ENCODE assay signal across 12 cellular contexts in the genomic region with DNA sequence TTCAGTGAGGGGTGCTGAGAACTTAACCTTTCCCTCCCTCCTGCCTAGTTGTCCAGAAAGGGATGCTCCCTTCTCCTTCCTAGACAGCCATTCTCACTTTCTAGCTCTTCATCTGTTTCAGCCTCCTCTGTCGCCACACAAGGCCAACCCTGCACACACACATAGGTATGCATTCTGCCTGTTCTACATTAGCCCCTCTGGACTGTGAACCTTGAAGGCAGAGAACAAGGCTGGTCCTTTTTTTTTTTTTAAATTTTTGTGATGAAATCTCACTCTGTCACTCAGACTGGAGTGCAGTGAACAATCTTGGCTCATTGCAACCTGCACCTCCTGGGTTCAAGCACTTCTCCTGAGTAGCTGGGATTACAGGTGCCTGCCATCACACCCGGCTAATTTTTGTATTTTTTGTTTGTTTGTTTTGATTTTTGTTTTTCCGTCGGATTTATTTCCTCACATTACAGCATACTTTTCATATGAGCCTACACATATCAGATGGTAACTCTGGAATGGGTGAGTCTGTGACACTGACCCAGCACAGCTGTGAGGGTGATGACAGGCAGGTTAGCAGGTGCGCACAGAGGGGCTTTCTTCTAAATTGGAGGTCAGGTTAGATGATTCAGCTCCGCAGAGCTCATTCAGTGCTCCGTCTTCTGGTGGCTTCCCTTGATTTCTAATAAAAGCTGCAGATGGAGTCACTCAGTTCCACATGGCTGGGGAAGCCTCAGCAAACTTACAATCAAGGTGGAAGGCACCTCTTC. TPM values are rescaled to one million over a fixed set of nuclear protein-coding genes. Genes with fewer than 3 reads are reported as not detected.
DNase-seq lines count a peak whose midpoint lies in the region; ATAC-seq, FAIRE-seq and TF ChIP-seq lines count a peak whose summit lies in the region.
"Had no signal": no experiment of that assay in that cellular context is flagged by ENCODE, and none has a peak within 500 bp of the region (broad histone marks: within the 10 kb centered on the region; RNA-seq: fewer than 3 reads in every experiment).

No MANE protein-coding gene starts in this region.

- intact Hi-C loops in Calu3 (cut with micrococcal nuclease; ENCODE audit: unreplicated experiment) (loop anchor here (1.0 kb wide), 1 partner anchor 19 kb away; no protein-coding TSS in a partner anchor), GM12878 (cut with micrococcal nuclease; ENCODE audit: unreplicated experiment) (loop anchor here (2.0 kb wide), 1 partner anchor 23 kb away; no protein-coding TSS in a partner anchor)

- H3K4me2 ChIP-seq in GM12878 (ENCODE audit: control insufficient read depth, insufficient read depth) (peak overlapping the region; percentile 58), osteoblast (ENCODE audit: insufficient read depth, low read length) (no peak overlapping the region)

- H3K9me3 ChIP-seq in GM12878 (replicated peaks; ENCODE audit: control insufficient read depth, insufficient read depth, low read length) (no peaks in the 10 kb centered on the region; the same call in 1 of the 3 replicates), osteoblast (ENCODE audit: low read depth, low read length) (no peaks in the 10 kb centered on the region)

- H3K9me3 Mint-ChIP-seq in Calu3 (ENCODE audit: low read depth, unreplicated experiment), result no peaks in the 10 kb centered on the region
- H3K9me3 Mint-ChIP-seq: endodermal cell had no signal

- TF ChIP-seq RAD21 in GM12878 (IDR thresholded peaks at IDR 0.05; ENCODE audit: insufficient read depth, low read depth, low read length), result no peak

- H4K20me1 ChIP-seq in GM12878 (ENCODE audit: control insufficient read depth, insufficient read depth) (no peaks in the 10 kb centered on the region), osteoblast (ENCODE audit: insufficient read depth, low read length) (no peaks in the 10 kb centered on the region)

- DNase-seq in Calu3, result no peak
- DNase-seq in GM12878 (ENCODE audit: low read depth, low spot score), result no peak
- no peak for DNase-seq in osteoblast (ENCODE audit: insufficient read length, low spot score, missing footprints)
- no peak for DNase-seq in OCI-M1 (lab: John Stamatoyannopoulos, UW)
- DNase-seq: endodermal cell, islet precursor cell, NCI-H2107 had no signal

- no peak for TF ChIP-seq CTCF in Calu3 (IDR thresholded peaks at IDR 0.05; ENCODE audit: unreplicated experiment)
- no peak for TF ChIP-seq CTCF in GM12878 (IDR thresholded peaks at IDR 0.05 in 2 of 3, conservative IDR thresholded peaks at IDR 0.05 in 1 of 3; ENCODE audit: control insufficient read depth in 2 of 3, extremely low read depth in 1 of 3, insufficient read depth in 1 of 3, low read depth in 3 of 3, low read length in 3 of 3)
- TF ChIP-seq CTCF in osteoblast (IDR thresholded peaks at IDR 0.05; ENCODE audit: extremely low read depth, low read depth, low read length), result no peak

- peaks cover 7% of the 10 kb centered on the region for H3K36me3 Mint-ChIP-seq in Calu3 (ENCODE audit: insufficient read depth, unreplicated experiment)

- no peak for TF ChIP-seq POLR2A in GM12878 (IDR thresholded peaks at IDR 0.05; ENCODE audit: low read depth, low read length)

- H3K4me1 ChIP-seq in GM12878 (ENCODE audit: control insufficient read depth, insufficient read depth, low read length) (peaks cover 33% of the 10 kb centered on the region), osteoblast (ENCODE audit: insufficient read depth, low read length) (peaks cover 10% of the 10 kb centered on the region)

- peaks cover 1% of the 10 kb centered on the region for H3K79me2 ChIP-seq in GM12878 (ENCODE audit: control insufficient read depth, insufficient read depth, low read length)
- peaks cover 5% of the 10 kb centered on the region for H3K79me2 ChIP-seq in osteoblast (ENCODE audit: insufficient read depth, low read length)

- in situ Hi-C loops in GM12878 (cut with MboI), result no loop called here

- H3K9ac ChIP-seq in GM12878 (ENCODE audit: control insufficient read depth, insufficient read depth, low read length), result peak overlapping the region; percentile 31

- H3K4me1 Mint-ChIP-seq in Calu3 (ENCODE audit: low read depth, unreplicated experiment), result peaks cover 32% of the 10 kb centered on the region

- RAD21 ChIA-PET in GM12878 (lab: Charles Lee; ENCODE audit: unreplicated experiment), result interaction anchor here (0.6 to 5.0 kb wide), 10 partner anchors 8 to 53 kb away, joined by 3 to 40 read pairs (median 3); partner anchors contain the start of genes CCDC163, MMACHC and PRDX1

- no peaks in the 10 kb centered on the region for H3K27me3 Mint-ChIP-seq in Calu3 (ENCODE audit: unreplicated experiment)

- SMC1A ChIA-PET in GM12878 (lab: Charles Lee; ENCODE audit: uncharacterized antibody, unreplicated experiment), result interaction anchor here (0.7 to 8.6 kb wide), 12 partner anchors 9 to 239 kb away, joined by 3 to 80 read pairs (median 7); partner anchors contain the start of genes NASP and PRDX1

- POLR2A ChIA-PET in GM12878 (lab: Charles Lee), result interaction anchor here (0.5 to 7.6 kb wide), 13 partner anchors 8 to 702 kb away, joined by 3 to 118 read pairs (median 6); partner anchors contain the start of genes CCDC163, MMACHC, MUTYH and PRDX1

- H3K36me3 ChIP-seq in GM12878 (ENCODE audit: control insufficient read depth in 2 of 2, insufficient read depth in 2 of 2, low read length in 1 of 2), result no peaks in the 10 kb centered on the region
- H3K36me3 ChIP-seq in osteoblast (ENCODE audit: insufficient read depth, low read length), result no peaks in the 10 kb centered on the region

- ATAC-seq in HG02798 (IDR thresholded peaks at IDR 0.05; ENCODE audit: poor library complexity, unreplicated experiment) (peak; percentile 9), GM12878 (peak; percentile 8), HG03457 (IDR thresholded peaks at IDR 0.05; ENCODE audit: unreplicated experiment) (no peak), GM21447 (IDR thresholded peaks at IDR 0.05; ENCODE audit: unreplicated experiment) (no peak)

- peak overlapping the region; percentile 4 for H3K27ac Mint-ChIP-seq in Calu3 (ENCODE audit: unreplicated experiment)
- H3K27ac Mint-ChIP-seq: endodermal cell had no signal

- H3K27ac ChIP-seq in GM12878 (ENCODE audit: control insufficient read depth, insufficient read depth) (peak overlapping the region; percentile 78), osteoblast (ENCODE audit: low read depth, low read length) (no peak overlapping the region)

- no peak overlapping the region for H3K4me3 Mint-ChIP-seq in Calu3 (ENCODE audit: low read depth, unreplicated experiment)
- H3K4me3 Mint-ChIP-seq: endodermal cell had no signal

- H3K4me3 ChIP-seq in GM12878, result peak overlapping the region; percentile 2; the same call in 1 of the 2 replicates
- no peak overlapping the region for H3K4me3 ChIP-seq in osteoblast (ENCODE audit: insufficient read depth, low read length)

- H3K27me3 ChIP-seq in GM12878 (replicated peaks in 1 of 2; ENCODE audit: control insufficient read depth in 2 of 2, insufficient read depth in 2 of 2, low read length in 1 of 2), result no peaks in the 10 kb centered on the region
- no peaks in the 10 kb centered on the region for H3K27me3 ChIP-seq in osteoblast (ENCODE audit: insufficient read depth, low read length)

- no peak for TF ChIP-seq EP300 in GM12878 (IDR thresholded peaks at IDR 0.05; ENCODE audit: borderline replicate concordance in 1 of 2, control insufficient read depth in 1 of 2, low read depth in 2 of 2, low read length in 2 of 2)

- H2AFZ ChIP-seq in GM12878 (ENCODE audit: control insufficient read depth, low read depth, low read length) (peak overlapping the region; percentile 69), osteoblast (ENCODE audit: low read length) (peak overlapping the region; percentile 53)

- FAIRE-seq in GM12878 (lab: Jason Lieb, UNC), result peak; percentile 31
- FAIRE-seq: bronchial epithelial cell, frontal cortex had no signal

- CTCF ChIA-PET in Calu3 (lab: Charles Lee), result interaction anchor here (0.5 to 1.0 kb wide), 3 partner anchors 11 to 731 kb away, joined by 3 to 4 read pairs (median 3); no protein-coding TSS in a partner anchor
- CTCF ChIA-PET in GM12878 (lab: Yijun Ruan, JAX), result interaction anchor here (0.5 to 3.2 kb wide), 10 partner anchors 8 to 45 kb away, joined by 3 to 14 read pairs (median 5); partner anchors contain the start of gene PRDX1

- 8% methylated on average over 7 of the region's 7 CpGs for WGBS in GM12878 (ENCODE audit: insufficient coverage, insufficient replicate concordance, low lambda C conversion rate, missing lambda C conversion rate)

- BruUV-seq in Calu3 (replicated peaks; lab: Mats Ljungman, UMichigan) (no TSS peak), GM12878 (replicated peaks; lab: Mats Ljungman, UMichigan) (TSS peak; percentile 86)

RNA-seq across cellular contexts. Expression of gene AKR1A1, which starts 4.9 kb away (rescaled TPM):
- total RNA-seq in Calu3 (2022), result 111 and 119 TPM in 2 replicates
- total RNA-seq in GM12878 (2013; cell fraction: nucleolus; rRNA removed), result 82.3 and 85.2 TPM in 2 replicates
- total RNA-seq in GM12878 (2014; rRNA removed), result 208 and 209 TPM in 2 replicates
- 187 and 189 TPM in 2 replicates for total RNA-seq in GM12878 (2014; rRNA removed; fragmentation: Illumina TruSeq; extraction: Trizol)
- 259 and 260 TPM in 2 replicates for total RNA-seq in GM12878 (2021)
- polyA plus RNA-seq in GM12878 (2011; ENCODE audit: low read depth), result 223 TPM
- polyA plus RNA-seq in GM12878 (2011; rRNA removed), result 243 and 335 TPM in 2 replicates
- 422 and 450 TPM in 2 replicates for polyA plus RNA-seq in GM12878 (2011; cell fraction: cytosol; rRNA removed)
- polyA plus RNA-seq in GM12878 (2011; cell fraction: nucleus; rRNA removed), result 238 and 249 TPM in 2 replicates
- 188 and 204 TPM in 2 replicates for polyA plus RNA-seq in GM12878 (2012)
- polyA plus RNA-seq in GM12878 (2014; fragmentation: Illumina TruSeq; extraction: Trizol), result 182 and 222 TPM in 2 replicates
- 100 to 1,000 TPM; 199 to 200 TPM for polyA plus RNA-seq in GM12878 (2014; fragmentation: Nextera tagmentation; extraction: Ambion mirVana)
- polyA plus RNA-seq in GM12878 (2014; rRNA removed), result 253 and 265 TPM in 2 replicates
- 100 to 1,000 TPM; 309 to 334 TPM for polyA plus RNA-seq in GM12878 (2016; fragmentation: Nextera tagmentation; extraction: Ambion mirVana)
- 265 and 347 TPM in 2 replicates for polyA minus RNA-seq in GM12878 (2011; rRNA and poly(A)+ RNA removed)
- polyA minus RNA-seq in GM12878 (2011; cell fraction: cytosol; rRNA and poly(A)+ RNA removed), result 80.9 and 94.5 TPM in 2 replicates
- 56.6 and 85.1 TPM in 2 replicates for polyA minus RNA-seq in GM12878 (2011; cell fraction: nucleus; rRNA and poly(A)+ RNA removed)
- 129 and 136 TPM in 2 replicates for total RNA-seq in osteoblast

RNA-seq across cellular contexts. Expression of gene PRDX1, which starts 24.0 kb away (rescaled TPM):
- 686 and 744 TPM in 2 replicates for total RNA-seq in Calu3 (2022)
- 28.3 and 29.3 TPM in 2 replicates for total RNA-seq in GM12878 (2013; cell fraction: nucleolus; rRNA removed)
- total RNA-seq in GM12878 (2014; rRNA removed), result 822 and 988 TPM in 2 replicates
- total RNA-seq in GM12878 (2014; rRNA removed; fragmentation: Illumina TruSeq; extraction: Trizol), result 779 and 790 TPM in 2 replicates
- total RNA-seq in GM12878 (2021), result 630 and 659 TPM in 2 replicates
- 509 TPM for polyA plus RNA-seq in GM12878 (2011; ENCODE audit: low read depth)
- polyA plus RNA-seq in GM12878 (2011; rRNA removed), result 784 and 883 TPM in 2 replicates
- 460 and 514 TPM in 2 replicates for polyA plus RNA-seq in GM12878 (2011; cell fraction: cytosol; rRNA removed)
- polyA plus RNA-seq in GM12878 (2011; cell fraction: nucleus; rRNA removed), result 254 and 281 TPM in 2 replicates
- polyA plus RNA-seq in GM12878 (2012), result 373 and 379 TPM in 2 replicates
- 752 and 883 TPM in 2 replicates for polyA plus RNA-seq in GM12878 (2014; fragmentation: Illumina TruSeq; extraction: Trizol)
- polyA plus RNA-seq in GM12878 (2014; fragmentation: Nextera tagmentation; extraction: Ambion mirVana), result 1,000 to 10,000 TPM; 1,264 to 1,775 TPM
- polyA plus RNA-seq in GM12878 (2014; rRNA removed), result 763 and 801 TPM in 2 replicates
- polyA plus RNA-seq in GM12878 (2016; fragmentation: Nextera tagmentation; extraction: Ambion mirVana), result 1,000 to 10,000 TPM; 1,223 to 1,315 TPM
- 315 and 352 TPM in 2 replicates for polyA minus RNA-seq in GM12878 (2011; rRNA and poly(A)+ RNA removed)
- polyA minus RNA-seq in GM12878 (2011; cell fraction: cytosol; rRNA and poly(A)+ RNA removed), result 102 and 104 TPM in 2 replicates
- 49.7 and 63.3 TPM in 2 replicates for polyA minus RNA-seq in GM12878 (2011; cell fraction: nucleus; rRNA and poly(A)+ RNA removed)
- total RNA-seq in osteoblast, result 249 and 260 TPM in 2 replicates

RNA-seq across cellular contexts. Expression of gene NASP, which starts 38.1 kb away (rescaled TPM):
- total RNA-seq in Calu3 (2022), result 171 and 185 TPM in 2 replicates
- total RNA-seq in GM12878 (2013; cell fraction: nucleolus; rRNA removed), result 189 and 195 TPM in 2 replicates
- total RNA-seq in GM12878 (2014; rRNA removed), result 177 and 183 TPM in 2 replicates
- total RNA-seq in GM12878 (2014; rRNA removed; fragmentation: Illumina TruSeq; extraction: Trizol), result 276 and 278 TPM in 2 replicates
- total RNA-seq in GM12878 (2021), result 180 and 184 TPM in 2 replicates
- 98.4 TPM for polyA plus RNA-seq in GM12878 (2011; ENCODE audit: low read depth)
- 187 and 191 TPM in 2 replicates for polyA plus RNA-seq in GM12878 (2011; rRNA removed)
- polyA plus RNA-seq in GM12878 (2011; cell fraction: cytosol; rRNA removed), result 127 and 155 TPM in 2 replicates
- 201 and 270 TPM in 2 replicates for polyA plus RNA-seq in GM12878 (2011; cell fraction: nucleus; rRNA removed)
- polyA plus RNA-seq in GM12878 (2012), result 117 and 125 TPM in 2 replicates
- polyA plus RNA-seq in GM12878 (2014; fragmentation: Illumina TruSeq; extraction: Trizol), result 321 and 355 TPM in 2 replicates
- polyA plus RNA-seq in GM12878 (2014; fragmentation: Nextera tagmentation; extraction: Ambion mirVana), result 100 to 1,000 TPM; 111 to 175 TPM
- polyA plus RNA-seq in GM12878 (2014; rRNA removed), result 195 and 220 TPM in 2 replicates
- polyA plus RNA-seq in GM12878 (2016; fragmentation: Nextera tagmentation; extraction: Ambion mirVana), result 100 to 1,000 TPM; 234 to 238 TPM
- 143 and 157 TPM in 2 replicates for polyA minus RNA-seq in GM12878 (2011; rRNA and poly(A)+ RNA removed)
- polyA minus RNA-seq in GM12878 (2011; cell fraction: cytosol; rRNA and poly(A)+ RNA removed), result 77.1 and 87.6 TPM in 2 replicates
- polyA minus RNA-seq in GM12878 (2011; cell fraction: nucleus; rRNA and poly(A)+ RNA removed), result 68.7 and 103 TPM in 2 replicates
- total RNA-seq in osteoblast, result 25.9 and 27.5 TPM in 2 replicates

RNA-seq across cellular contexts. Expression of gene MMACHC, which starts 45.6 kb away (rescaled TPM):
- total RNA-seq in Calu3 (2022), result 13.6 and 15.5 TPM in 2 replicates
- 5.3 and 6.3 TPM in 2 replicates for total RNA-seq in GM12878 (2013; cell fraction: nucleolus; rRNA removed)
- total RNA-seq in GM12878 (2014; rRNA removed), result 10.8 and 13.6 TPM in 2 replicates
- total RNA-seq in GM12878 (2014; rRNA removed; fragmentation: Illumina TruSeq; extraction: Trizol), result 7.3 and 7.6 TPM in 2 replicates
- 14.2 and 14.8 TPM in 2 replicates for total RNA-seq in GM12878 (2021)
- 1.5 TPM for polyA plus RNA-seq in GM12878 (2011; ENCODE audit: low read depth)
- 5.6 and 6.8 TPM in 2 replicates for polyA plus RNA-seq in GM12878 (2011; rRNA removed)
- 10.3 and 10.8 TPM in 2 replicates for polyA plus RNA-seq in GM12878 (2011; cell fraction: cytosol; rRNA removed)
- polyA plus RNA-seq in GM12878 (2011; cell fraction: nucleus; rRNA removed), result 5.8 and 6.5 TPM in 2 replicates
- 5.1 and 5.9 TPM in 2 replicates for polyA plus RNA-seq in GM12878 (2012)
- polyA plus RNA-seq in GM12878 (2014; fragmentation: Illumina TruSeq; extraction: Trizol), result 8.1 and 11.7 TPM in 2 replicates
- 1 to 10 TPM; 4.6 to 5.7 TPM for polyA plus RNA-seq in GM12878 (2014; fragmentation: Nextera tagmentation; extraction: Ambion mirVana)
- polyA plus RNA-seq in GM12878 (2014; rRNA removed), result 9.4 and 9.8 TPM in 2 replicates
- 10 to 100 TPM in 1 of 2 experiments, 1 to 10 TPM in 1; 10.0 to 12.3 TPM for polyA plus RNA-seq in GM12878 (2016; fragmentation: Nextera tagmentation; extraction: Ambion mirVana)
- 12.1 and 19.3 TPM in 2 replicates for polyA minus RNA-seq in GM12878 (2011; rRNA and poly(A)+ RNA removed)
- 4.7 and 5.9 TPM in 2 replicates for polyA minus RNA-seq in GM12878 (2011; cell fraction: cytosol; rRNA and poly(A)+ RNA removed)
- 3.0 and 5.8 TPM in 2 replicates for polyA minus RNA-seq in GM12878 (2011; cell fraction: nucleus; rRNA and poly(A)+ RNA removed)
- 2.9 TPM in 2 replicates for total RNA-seq in osteoblast

RNA-seq across cellular contexts. Expression of gene CCDC163, which starts 45.9 kb away (rescaled TPM):
- total RNA-seq in Calu3 (2022) (4.9 and 6.0 TPM in 2 replicates), GM12878 (2014; rRNA removed) (2.3 and 3.2 TPM in 2 replicates), GM12878 (2014; rRNA removed; fragmentation: Illumina TruSeq; extraction: Trizol) (2.0 and 2.1 TPM in 2 replicates), GM12878 (2021) (2.4 and 2.9 TPM in 2 replicates), osteoblast (1.8 TPM in 2 replicates)
- total RNA-seq in GM12878 (2013; cell fraction: nucleolus; rRNA removed), result 2.0 and 2.6 TPM in 2 replicates
- 2.5 TPM for polyA plus RNA-seq in GM12878 (2011; ENCODE audit: low read depth)
- polyA plus RNA-seq in GM12878 (2011; rRNA removed) (2.6 and 3.2 TPM in 2 replicates), GM12878 (2014; fragmentation: Illumina TruSeq; extraction: Trizol) (2.7 and 3.0 TPM in 2 replicates), GM12878 (2014; fragmentation: Nextera tagmentation; extraction: Ambion mirVana) (1 to 10 TPM; 1.4 to 2.3 TPM), GM12878 (2014; rRNA removed) (3.6 and 5.3 TPM in 2 replicates), GM12878 (2016; fragmentation: Nextera tagmentation; extraction: Ambion mirVana) (1 to 10 TPM; 2.3 to 4.0 TPM)
- 5.2 and 6.2 TPM in 2 replicates for polyA plus RNA-seq in GM12878 (2011; cell fraction: cytosol; rRNA removed)
- polyA plus RNA-seq in GM12878 (2011; cell fraction: nucleus; rRNA removed), result 3.1 and 4.0 TPM in 2 replicates
- 3.4 and 4.8 TPM in 2 replicates for polyA plus RNA-seq in GM12878 (2012)
- polyA minus RNA-seq in GM12878 (2011; rRNA and poly(A)+ RNA removed), result 3.3 and 3.9 TPM in 2 replicates
- 0.94 and 3.0 TPM in 2 replicates for polyA minus RNA-seq in GM12878 (2011; cell fraction: cytosol; rRNA and poly(A)+ RNA removed)
- polyA minus RNA-seq in GM12878 (2011; cell fraction: nucleus; rRNA and poly(A)+ RNA removed), result 3.5 and 3.9 TPM in 2 replicates

Comparison
In these comparisons a context has a peak if more than half of its experiments do, and no peak if none do; other contexts are left out.
1. ATAC-seq: peak in HG02798 (single experiment) and GM12878 (single experiment); none in HG03457 (single experiment) and GM21447 (single experiment).